Comparison of ENCODE assay signal across 8 cellular contexts in genomic region chr17:8189711-8190477, GRCh38. TPM values are rescaled to one million over a fixed set of nuclear protein-coding genes. Genes with fewer than 3 reads are reported as not detected.
DNase-seq lines count a peak whose midpoint lies in the region; ATAC-seq and TF ChIP-seq lines count a peak whose summit lies in the region.

Gene BORCS6, minus strand, starts transcription at chr17:8190180. Its CDS starts 40 bp downstream, at chr17:8190140.

- TF ChIP-seq POLR2A in ovary (IDR thresholded peaks at IDR 0.05) = peak; percentile 82

- H3K36me3 ChIP-seq in ovary = no peaks in the 10 kb centered on the region
- no peaks in the 10 kb centered on the region for H3K36me3 ChIP-seq in tibial artery

- ATAC-seq in HG02588 (IDR thresholded peaks at IDR 0.05; ENCODE audit: unreplicated experiment) = peak; percentile 42

- WGBS in ovary, 3 donors = 0 to 1% (median 0%) methylated on average over 40 to 70 of the region's 70 CpGs

- H3K9me3 Mint-ChIP-seq in activated naive CD8-positive, alpha-beta T cell (ENCODE audit: low read depth) = no peaks in the 10 kb centered on the region
- H3K9me3 Mint-ChIP-seq in glutamatergic neuron (ENCODE audit: unreplicated experiment) = peaks cover 9% of the 10 kb centered on the region

- DNase-seq in NCI-H1092 treated with DMSO at 0.1 percent for 48 hours (lab: John Stamatoyannopoulos, UW) (peak; percentile 95), SKM-1 (lab: John Stamatoyannopoulos, UW; ENCODE audit: unreplicated experiment) (peak; percentile 76), glutamatergic neuron (peak; percentile 92), ovary (peak; percentile 94 to 97 (median 95)), tibial artery (peak; percentile 99)

- no peak within 1 kb of the TSS for H3K4me3 Mint-ChIP-seq in activated naive CD8-positive, alpha-beta T cell
- no peak within 1 kb of the TSS for H3K4me3 Mint-ChIP-seq in glutamatergic neuron (ENCODE audit: unreplicated experiment)

- peak within 1 kb of the TSS; percentile 80 for H3K4me3 ChIP-seq in GM08714 (ENCODE audit: low read length)
- peak within 1 kb of the TSS; percentile 97 for H3K4me3 ChIP-seq in ovary
- H3K4me3 ChIP-seq in tibial artery = peak within 1 kb of the TSS; percentile 89 to 93

- peaks cover 11% of the 10 kb centered on the region for H3K4me1 Mint-ChIP-seq in activated naive CD8-positive, alpha-beta T cell (ENCODE audit: low read depth)
- H3K4me1 Mint-ChIP-seq in glutamatergic neuron (ENCODE audit: low read depth, unreplicated experiment) = peaks cover 6% of the 10 kb centered on the region

- H3K27ac ChIP-seq in ovary (peak within 1 kb of the TSS; percentile 72 to 84), tibial artery (peak within 1 kb of the TSS; percentile 97 to 98)

- intact Hi-C loops in ovary (cut with DNase I) = loop anchor here (2.0 to 10.0 kb wide), 5 partner anchors 32 to 1175 kb away; partner anchors contain the start of genes HES7 (in 1 of the 4) and RNASEK (in 1 of the 4)
- intact Hi-C loops in tibial artery (cut with DNase I; ENCODE audit: low total_unique reads) = loop anchor here (10.0 kb wide), 1 partner anchor 105 kb away; the partner anchor contains the start of gene SLC25A35

- TF ChIP-seq CTCF in glutamatergic neuron (IDR thresholded peaks at IDR 0.05; ENCODE audit: partially characterized antibody, unreplicated experiment) (no peak), ovary (IDR thresholded peaks at IDR 0.05) (no peak), tibial artery (IDR thresholded peaks at IDR 0.05) (no peak)

- no peak for TF ChIP-seq EP300 in ovary (IDR thresholded peaks at IDR 0.05)

- H3K36me3 Mint-ChIP-seq in activated naive CD8-positive, alpha-beta T cell = no peaks in the 10 kb centered on the region
- no peaks in the 10 kb centered on the region for H3K36me3 Mint-ChIP-seq in glutamatergic neuron (ENCODE audit: unreplicated experiment)

- no peaks in the 10 kb centered on the region for H3K27me3 ChIP-seq in ovary
- no peaks in the 10 kb centered on the region for H3K27me3 ChIP-seq in tibial artery

- peak within 1 kb of the TSS; percentile 86 for H3K27ac Mint-ChIP-seq in activated naive CD8-positive, alpha-beta T cell
- peak within 1 kb of the TSS; percentile 89 for H3K27ac Mint-ChIP-seq in glutamatergic neuron (ENCODE audit: unreplicated experiment)

- no peaks in the 10 kb centered on the region for H3K9me3 ChIP-seq in ovary
- no peaks in the 10 kb centered on the region for H3K9me3 ChIP-seq in tibial artery

- peaks cover 16% of the 10 kb centered on the region for H3K4me1 ChIP-seq in ovary (ENCODE audit: insufficient read depth)
- peaks cover 0 to 40% (median 35%) of the 10 kb centered on the region in 4 donors for H3K4me1 ChIP-seq in tibial artery

- H3K27me3 Mint-ChIP-seq in activated naive CD8-positive, alpha-beta T cell = no peaks in the 10 kb centered on the region
- peaks cover 11% of the 10 kb centered on the region for H3K27me3 Mint-ChIP-seq in glutamatergic neuron (ENCODE audit: unreplicated experiment)

RNA-seq across cellular contexts. Expression of gene BORCS6, which starts in this region (rescaled TPM):
- total RNA-seq in glutamatergic neuron (ENCODE audit: unreplicated experiment) (14.2 TPM), ovary (1 to 10 TPM; 5.5 to 7.2 (median 6.7) TPM)
- polyA plus RNA-seq in ovary = 1 to 10 TPM; 1.3 to 7.2 TPM

Comparison
In these comparisons a context has a peak if more than half of its experiments do, and no peak if none do; other contexts are left out.
1. Peak in every context shown above with its lines: DNase-seq, ATAC-seq, H3K4me3 ChIP-seq and H3K27ac ChIP-seq.